ENCODE assay signal across 1 cellular context in genomic region chr11:118545533-118545932, GRCh38.
TF ChIP-seq lines count a peak whose summit lies in the region.

No MANE protein-coding gene starts in this region.

TF ChIP-seq in K562, 482 proteins besides CTCF, POLR2A, EP300 and RAD21:
- TF ChIP-seq SPI1 (IDR thresholded peaks at IDR 0.05; ENCODE audit: borderline replicate concordance, low read depth, low read length): peak; percentile 67
- TF ChIP-seq CTCFL (IDR thresholded peaks at IDR 0.05; ENCODE audit: borderline replicate concordance, insufficient read depth, low read depth, low read length, poor library complexity, severe bottlenecking): no peak
- TF ChIP-seq FOXA3 (CRISPR knock-in tag; conservative IDR thresholded peaks at IDR 0.05 in 1 of 2, IDR thresholded peaks at IDR 0.05 in 1 of 2): peak in 1 of 2 experiments; percentile 75; a peak in 2 of 4 replicates
- TF ChIP-seq PKNOX1 (IDR thresholded peaks at IDR 0.05): peak; percentile 10; the same call in 1 of the 2 replicates
- no peak for TF ChIP-seq BCOR (IDR thresholded peaks at IDR 0.05)
- peak; percentile 25 for TF ChIP-seq MEIS2 (IDR thresholded peaks at IDR 0.05; ENCODE audit: partially characterized antibody)
- TF ChIP-seq ZBED1 (IDR thresholded peaks at IDR 0.05): no peak
- TF ChIP-seq CEBPG (CRISPR knock-in tag; IDR thresholded peaks at IDR 0.05): no peak
- TF ChIP-seq CEBPG (tag; conservative IDR thresholded peaks at IDR 0.05 in 1 of 2, IDR thresholded peaks at IDR 0.05 in 1 of 2): no peak
- 0 out of 2 replicates have a peak, but pooled peaks have one; percentile 43 for TF ChIP-seq FOXJ2 (tag; IDR thresholded peaks at IDR 0.05)
- no peak for TF ChIP-seq DIDO1 (tag; IDR thresholded peaks at IDR 0.05; ENCODE audit: low read depth)
